Comparison of ENCODE assay signal across 27 cellular contexts in genomic region chr7:27053153-27053552, GRCh38. TPM values are rescaled to one million over a fixed set of nuclear protein-coding genes. Genes with fewer than 3 reads are reported as not detected.
A peak's percentile ranks its signal among the peaks of the same experiment; 100 is the strongest.
DNase-seq lines count a peak whose midpoint lies in the region; TF ChIP-seq lines count a peak whose summit lies in the region.
"Had no signal": no experiment of that assay in that cellular context is flagged by ENCODE, and none has a peak within 500 bp of the region (broad histone marks: within the 10 kb centered on the region; RNA-seq: fewer than 3 reads in every experiment).

No MANE protein-coding gene starts in this region.

- no peak overlapping the region for H3K23ac ChIP-seq in mesenchymal stem cell (ENCODE audit: low read length in 2 of 2)

- H3K27ac Mint-ChIP-seq in neural crest cell (ENCODE audit: unreplicated experiment), result peak overlapping the region; percentile 78
- H3K27ac Mint-ChIP-seq: activated naive CD8-positive, alpha-beta T cell treated with anti-CD3 and anti-CD28 coated beads, Interleukin-2, amount 10 ng/mL, durations not matched to agents 7 days and 5 days; IgD-negative memory B cell had no signal

- H3K36me3 Mint-ChIP-seq in neural crest cell (ENCODE audit: low read depth), result no peaks in the 10 kb centered on the region
- H3K36me3 Mint-ChIP-seq: activated naive CD8-positive, alpha-beta T cell treated with anti-CD3 and anti-CD28 coated beads, Interleukin-2, amount 10 ng/mL, durations not matched to agents 7 days and 5 days; IgD-negative memory B cell had no signal

- no peaks in the 10 kb centered on the region for H3K27me3 Mint-ChIP-seq in neural crest cell (ENCODE audit: low read depth)

- no peak overlapping the region for H4K8ac ChIP-seq in mesenchymal stem cell (ENCODE audit: low read length)

- H3K4me1 Mint-ChIP-seq in neural crest cell, result no peaks in the 10 kb centered on the region
- H3K4me1 Mint-ChIP-seq: activated naive CD8-positive, alpha-beta T cell treated with anti-CD3 and anti-CD28 coated beads, Interleukin-2, amount 10 ng/mL, durations not matched to agents 7 days and 5 days; IgD-negative memory B cell had no signal

- H3K36me3 ChIP-seq in H7 (replicated peaks; ENCODE audit: control insufficient read depth, insufficient read depth, low read length) (no peaks in the 10 kb centered on the region), NT2/D1 (ENCODE audit: insufficient read depth, insufficient read length, low read length) (no peaks in the 10 kb centered on the region), fibroblast of lung (ENCODE audit: control insufficient read depth, insufficient read depth, low read length) (no peaks in the 10 kb centered on the region), mesenchymal stem cell (ENCODE audit: control insufficient read depth in 1 of 2, insufficient read depth in 2 of 2, low read depth in 1 of 2, low read length in 2 of 2) (no peaks in the 10 kb centered on the region)
- H3K36me3 ChIP-seq: ascending aorta, gastroesophageal sphincter, spleen, tibial nerve had no signal

- H2BK15ac ChIP-seq in mesenchymal stem cell (ENCODE audit: low read depth, poor library complexity, severe bottlenecking), result no peak overlapping the region

- no peaks in the 10 kb centered on the region for H4K20me1 ChIP-seq in fibroblast of lung (ENCODE audit: control insufficient read depth, extremely low read depth, insufficient read depth, low read length)

- H3K27me3 ChIP-seq in H7 (ENCODE audit: control insufficient read depth, insufficient read depth, low read length) (no peaks in the 10 kb centered on the region), NT2/D1 (ENCODE audit: insufficient read depth, insufficient read length) (no peaks in the 10 kb centered on the region), fibroblast of lung (ENCODE audit: control insufficient read depth, insufficient read depth, low read length) (no peaks in the 10 kb centered on the region), mesenchymal stem cell (ENCODE audit: control insufficient read depth in 1 of 2, insufficient read depth in 1 of 2, low read length in 2 of 2) (no peaks in the 10 kb centered on the region)
- H3K27me3 ChIP-seq: ascending aorta, gastroesophageal sphincter, spleen, tibial nerve had no signal

- no peaks in the 10 kb centered on the region for H3K9me3 Mint-ChIP-seq in neural crest cell
- H3K9me3 Mint-ChIP-seq: activated naive CD8-positive, alpha-beta T cell treated with anti-CD3 and anti-CD28 coated beads, Interleukin-2, amount 10 ng/mL, durations not matched to agents 7 days and 5 days; IgD-negative memory B cell had no signal

- H3K4me2 ChIP-seq in fibroblast of lung (ENCODE audit: extremely low read depth, insufficient read depth, low read length) (no peak overlapping the region), mesenchymal stem cell (ENCODE audit: low read length, poor library complexity, severe bottlenecking) (no peak overlapping the region)

- 15% methylated on average over 2 of the region's 3 CpGs for WGBS in mesenchymal stem cell

- no peaks in the 10 kb centered on the region for H3K79me1 ChIP-seq in mesenchymal stem cell (replicated peaks; ENCODE audit: low read length, poor library complexity, severe bottlenecking)

- no peak overlapping the region for H3K14ac ChIP-seq in mesenchymal stem cell (ENCODE audit: low read length in 2 of 2)

- peaks cover 5% of the 10 kb centered on the region for H3K4me1 ChIP-seq in NT2/D1 (ENCODE audit: insufficient read depth, insufficient read length)
- no peaks in the 10 kb centered on the region for H3K4me1 ChIP-seq in fibroblast of lung (ENCODE audit: control insufficient read depth, extremely low read depth, insufficient read depth, low read length)
- peaks cover 3% of the 10 kb centered on the region for H3K4me1 ChIP-seq in mesenchymal stem cell (ENCODE audit: control insufficient read depth, insufficient read depth, low read depth, low read length)
- H3K4me1 ChIP-seq: ascending aorta, gastroesophageal sphincter, spleen, tibial nerve had no signal

- peak; percentile 21 for DNase-seq in H7
- DNase-seq in NT2/D1 (ENCODE audit: low read depth, low spot score), result no peak
- no peak for DNase-seq in fibroblast of lung (ENCODE audit: low read depth in 2 of 2)
- no peak for DNase-seq in neural crest cell (ENCODE audit: low read depth, low spot score)
- DNase-seq in NCI-H510A (lab: John Stamatoyannopoulos, UW), result no peak
- DNase-seq in D341Med (ENCODE audit: low spot score), result no peak
- no peak for DNase-seq in mesenchymal stem cell
- DNase-seq: activated CD4-positive, alpha-beta T cell treated with anti-CD3 and anti-CD28 coated beads for 48 hours; activated gamma-delta T cell; activated naive CD8-positive, alpha-beta T cell treated with anti-CD3 and anti-CD28 coated beads, Interleukin-2, amount 10 ng/mL, durations not matched to agents 7 days and 5 days; activated T-cell treated with anti-CD3 and anti-CD28 coated beads, Interleukin-2, amount 50 U/mL, for 1 hour; hippocampal formation; NCI-H1092 treated with DMSO at 0.1 percent for 48 hours; NCI-H1930; NCI-H524 treated with DMSO at 0.1 percent for 48 hours; posterior cingulate gyrus; right cardiac atrium; spleen; T-helper 2 cell had no signal

- H3K4me3 Mint-ChIP-seq in neural crest cell, result no peak overlapping the region
- H3K4me3 Mint-ChIP-seq: activated naive CD8-positive, alpha-beta T cell treated with anti-CD3 and anti-CD28 coated beads, Interleukin-2, amount 10 ng/mL, durations not matched to agents 7 days and 5 days; IgD-negative memory B cell had no signal

- H2BK5ac ChIP-seq in mesenchymal stem cell (ENCODE audit: low read depth, low read length, poor library complexity, severe bottlenecking), result no peak overlapping the region

- H3K9me3 ChIP-seq in NT2/D1 (ENCODE audit: insufficient read depth, low read length), result no peaks in the 10 kb centered on the region
- H3K9me3 ChIP-seq in fibroblast of lung (ENCODE audit: control insufficient read depth, insufficient read depth, low read depth, low read length), result no peaks in the 10 kb centered on the region
- H3K9me3 ChIP-seq in mesenchymal stem cell (ENCODE audit: control insufficient read depth, low read length), result no peaks in the 10 kb centered on the region
- H3K9me3 ChIP-seq: ascending aorta, gastroesophageal sphincter, spleen, tibial nerve had no signal

- TF ChIP-seq CTCF in fibroblast of lung (conservative IDR thresholded peaks at IDR 0.05 in 1 of 2, IDR thresholded peaks at IDR 0.05 in 1 of 2; ENCODE audit: low read depth in 1 of 2, low read length in 2 of 2) (no peak), neural crest cell (conservative IDR thresholded peaks at IDR 0.05) (no peak)

- no peak overlapping the region for H2BK12ac ChIP-seq in mesenchymal stem cell (ENCODE audit: low read length in 2 of 2)

- no peak overlapping the region for H3K4ac ChIP-seq in mesenchymal stem cell (ENCODE audit: low read depth in 1 of 2, low read length in 2 of 2)

- H2AFZ ChIP-seq in fibroblast of lung (ENCODE audit: low read length), result peak overlapping the region; percentile 60
- H2AFZ ChIP-seq in mesenchymal stem cell (ENCODE audit: low read depth, low read length), result no peak overlapping the region

- no peak overlapping the region for H2BK120ac ChIP-seq in mesenchymal stem cell (ENCODE audit: low read depth, low read length)

- H3K4me3 ChIP-seq in H7 (ENCODE audit: insufficient read depth, low read depth, low read length), result no peak overlapping the region
- H3K4me3 ChIP-seq in NT2/D1 (ENCODE audit: insufficient read length, low read depth), result no peak overlapping the region
- no peak overlapping the region for H3K4me3 ChIP-seq in fibroblast of lung (replicated peaks in 1 of 4; ENCODE audit: control extremely low read depth in 1 of 4, insufficient read depth in 1 of 4, low read depth in 3 of 4, low read length in 4 of 4)
- H3K4me3 ChIP-seq in mesenchymal stem cell (ENCODE audit: insufficient read depth in 1 of 2, low read depth in 1 of 2, low read length in 2 of 2), result no peak overlapping the region
- H3K4me3 ChIP-seq: ascending aorta, gastroesophageal sphincter, GM12878, spleen, tibial nerve had no signal

- H3K18ac ChIP-seq in mesenchymal stem cell (ENCODE audit: low read depth in 1 of 2, low read length in 2 of 2), result no peak overlapping the region

- H4K91ac ChIP-seq in mesenchymal stem cell (ENCODE audit: low read length), result no peak overlapping the region

- H3K9ac ChIP-seq in NT2/D1 (ENCODE audit: insufficient read length, low read depth), result peak overlapping the region; percentile 47
- H3K9ac ChIP-seq in fibroblast of lung (ENCODE audit: insufficient read depth, low read length), result no peak overlapping the region
- H3K9ac ChIP-seq in mesenchymal stem cell (ENCODE audit: low read length), result no peak overlapping the region

- H3K27ac ChIP-seq in fibroblast of lung (ENCODE audit: insufficient read depth, low read length) (no peak overlapping the region), mesenchymal stem cell (ENCODE audit: low read length, poor library complexity, severe bottlenecking) (no peak overlapping the region)
- H3K27ac ChIP-seq: ascending aorta, C4-2B, gastroesophageal sphincter, spleen, tibial nerve had no signal

- H2AK5ac ChIP-seq in mesenchymal stem cell (ENCODE audit: low read length, severe bottlenecking), result no peak overlapping the region

- H3K79me2 ChIP-seq in fibroblast of lung (ENCODE audit: control insufficient read depth, insufficient read depth, low read length), result no peaks in the 10 kb centered on the region

RNA-seq across cellular contexts. Expression of gene HOXA1, which starts 42.6 kb away (rescaled TPM):
- 0.10 TPM in 1 of 2 replicates, not detected in the other for total RNA-seq in H7 (2014; rRNA removed; shearing (Covaris generic))
- total RNA-seq in fibroblast of lung (0.50 and 0.51 TPM in 2 replicates), neural crest cell (3.5 and 3.6 TPM in 2 replicates)
- polyA plus RNA-seq in fibroblast of lung, result 0.58 and 0.83 TPM in 2 replicates
- polyA plus RNA-seq in fibroblast of lung (2012), result 0.66 and 0.67 TPM in 2 replicates
- 1.1 TPM in 1 of 2 replicates, not detected in the other for polyA minus RNA-seq in fibroblast of lung (ENCODE audit: low replicate concordance)
- 1.6 TPM for polyA plus RNA-seq in mesenchymal stem cell (2013, experiment 1 of 2)
- polyA plus RNA-seq in mesenchymal stem cell (2013, experiment 2 of 2), result 1.5 TPM
- total RNA-seq: ascending aorta had no signal
- polyA plus RNA-seq: neural cell had no signal

RNA-seq across cellular contexts. Expression of gene HOXA2, which starts 49.3 kb away (rescaled TPM):
- total RNA-seq in H7 (2014; rRNA removed; shearing (Covaris generic)), result not detected in 2 replicates
- total RNA-seq in fibroblast of lung, result 1.0 and 1.3 TPM in 2 replicates
- 2.3 and 2.6 TPM in 2 replicates for polyA plus RNA-seq in fibroblast of lung
- polyA plus RNA-seq in fibroblast of lung (2012), result 1.4 and 2.2 TPM in 2 replicates
- polyA minus RNA-seq in fibroblast of lung (ENCODE audit: low replicate concordance), result 2.1 and 2.3 TPM in 2 replicates
- 41.2 and 41.6 TPM in 2 replicates for total RNA-seq in neural crest cell
- 0.51 TPM for polyA plus RNA-seq in mesenchymal stem cell (2013, experiment 1 of 2)
- 0.58 TPM for polyA plus RNA-seq in mesenchymal stem cell (2013, experiment 2 of 2)
- total RNA-seq: activated CD8-positive, alpha-beta memory T cell treated with anti-CD3 and anti-CD28 coated beads for 36 hours; activated naive CD8-positive, alpha-beta T cell treated with anti-CD3 and anti-CD28 coated beads, Interleukin-2, amount 10 ng/mL, durations not matched to agents 7 days and 5 days; GM12878 had no signal
- polyA plus RNA-seq: GM12878, IgD-negative memory B cell, neural cell had no signal

Comparison
In these comparisons a context has a peak if more than half of its experiments do, and no peak if none do; other contexts are left out.
1. RNA of gene HOXA2, which starts 49.3 kb away (total RNA-seq): 41.2 to 41.6 TPM in neural crest cell; 1.0 to 1.3 TPM in fibroblast of lung and not detected in H7; every median in the first group is over 10 times any median in the second.